ENCODE assay signal across 10 cellular contexts in the genomic region with DNA sequence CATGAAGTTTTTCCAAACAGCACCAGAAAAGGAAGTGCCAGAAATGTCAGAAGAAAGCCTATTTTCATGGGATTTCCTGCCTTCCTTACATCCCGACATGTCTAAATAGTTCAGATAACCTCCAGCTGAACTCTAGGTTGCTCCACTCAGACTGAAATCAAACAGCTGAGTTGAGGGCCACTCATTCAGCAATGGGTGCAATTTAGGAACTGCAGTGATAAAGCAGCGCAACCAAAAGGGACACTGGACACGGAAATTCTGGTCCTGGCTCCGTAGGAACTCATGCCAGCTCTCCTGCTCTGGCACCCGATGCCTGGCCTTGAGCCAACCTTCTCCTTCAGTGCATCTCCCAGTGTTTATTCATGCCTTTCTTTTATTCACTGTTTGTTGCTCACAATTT.
DNase-seq lines count a peak whose midpoint lies in the region; ATAC-seq, FAIRE-seq and TF ChIP-seq lines count a peak whose summit lies in the region.
"Had no signal": no experiment of that assay in that cellular context is flagged by ENCODE, and none has a peak within 500 bp of the region (broad histone marks: within the 10 kb centered on the region; RNA-seq: fewer than 3 reads in every experiment).

No MANE protein-coding gene starts in this region.

- H3K27me3 ChIP-seq in stomach = no peaks in the 10 kb centered on the region

- peaks cover 49% of the 10 kb centered on the region for H3K27me3 Mint-ChIP-seq in T-helper 17 cell

- no peaks in the 10 kb centered on the region for H3K36me3 Mint-ChIP-seq in T-helper 17 cell (ENCODE audit: low read depth)
- H3K36me3 Mint-ChIP-seq: activated naive CD4-positive, alpha-beta T cell treated with anti-CD3 and anti-CD28 coated beads, Interleukin-2, amount 10 ng/mL, durations not matched to agents 7 days and 5 days had no signal

- ATAC-seq in T-helper 17 cell = no peak

- no peak for TF ChIP-seq EP300 in stomach (IDR thresholded peaks at IDR 0.05)

- peak overlapping the region in 1 of 2 donors; percentile 27 for H3K9ac ChIP-seq in kidney (ENCODE audit: low read length in 2 of 2)

- no peak for TF ChIP-seq POLR2A in stomach (IDR thresholded peaks at IDR 0.05)

- peaks cover 10% of the 10 kb centered on the region for H3K4me1 Mint-ChIP-seq in T-helper 17 cell

- H3K36me3 ChIP-seq in kidney (ENCODE audit: control insufficient read depth in 1 of 2, insufficient read depth in 2 of 2, low read length in 2 of 2) = no peaks in the 10 kb centered on the region
- no peaks in the 10 kb centered on the region for H3K36me3 ChIP-seq in stomach

- H3K9me3 ChIP-seq in T-helper 17 cell (ENCODE audit: control insufficient read depth, low read length, poor library complexity, severe bottlenecking) (no peaks in the 10 kb centered on the region), kidney (ENCODE audit: control insufficient read depth in 1 of 2, low read length in 2 of 2) (no peaks in the 10 kb centered on the region), stomach (no peaks in the 10 kb centered on the region)

- WGBS in stomach, 5 donors = 13 to 23% (median 18%) methylated on average over 5 of the region's 5 CpGs

- H3K4me1 ChIP-seq in kidney (ENCODE audit: control insufficient read depth in 1 of 2, insufficient read depth in 1 of 2, low read depth in 1 of 2, low read length in 2 of 2) = peaks cover 0 to 14% of the 10 kb centered on the region in 2 donors
- H3K4me1 ChIP-seq in stomach = peaks cover 7 to 55% (median 26%) of the 10 kb centered on the region in 4 donors

- H3K27ac ChIP-seq in kidney (ENCODE audit: low read depth in 2 of 2, low read length in 2 of 2) (peak overlapping the region; percentile 12 to 52), stomach (peak overlapping the region; percentile 50 to 88 (median 85))

- FAIRE-seq in kidney (lab: Jason Lieb, UNC) = no peak

- intact Hi-C loops in kidney (cut with DNase I) = no loop called here
- intact Hi-C loops in stomach (cut with DNase I; ENCODE audit: low total_unique reads) = no loop called here

- H3K4me3 ChIP-seq in kidney (ENCODE audit: low read length in 2 of 2) = peak overlapping the region; percentile 89 to 93
- peak overlapping the region; percentile 11 to 64 (median 58) for H3K4me3 ChIP-seq in stomach

- peak overlapping the region; percentile 74 for H3K27ac Mint-ChIP-seq in T-helper 17 cell
- H3K27ac Mint-ChIP-seq: activated naive CD4-positive, alpha-beta T cell treated with anti-CD3 and anti-CD28 coated beads, Interleukin-2, amount 10 ng/mL, durations not matched to agents 7 days and 5 days had no signal

- H3K4me3 Mint-ChIP-seq in T-helper 17 cell = peak overlapping the region; percentile 31
- H3K4me3 Mint-ChIP-seq: activated naive CD4-positive, alpha-beta T cell treated with anti-CD3 and anti-CD28 coated beads, Interleukin-2, amount 10 ng/mL, durations not matched to agents 7 days and 5 days had no signal

- DNase-seq in NCI-H82 (lab: John Stamatoyannopoulos, UW) (peak; percentile 18), NCI-H82 treated with DMSO at 0.1 percent for 48 hours (lab: John Stamatoyannopoulos, UW; ENCODE audit: unreplicated experiment) (no peak), T-helper 17 cell (no peak), kidney (peak; percentile 75), stomach (peak; percentile 79), NCI-H526 (lab: John Stamatoyannopoulos, UW) (no peak), NCI-H128 (lab: John Stamatoyannopoulos, UW; ENCODE audit: unreplicated experiment) (no peak)
- DNase-seq in stimulated activated CD4-positive, alpha-beta T cell treated with anti-CD3 and anti-CD28 coated beads, Interleukin-15, amount 100 ng/mL, for 24 hours = no peak
- DNase-seq: activated naive CD4-positive, alpha-beta T cell treated with anti-CD3 and anti-CD28 coated beads, Interleukin-2, amount 10 ng/mL, durations not matched to agents 7 days and 5 days; AML-193 had no signal

- TF ChIP-seq CTCF in kidney (IDR thresholded peaks at IDR 0.05; ENCODE audit: borderline replicate concordance, extremely low read depth, insufficient read depth) = no peak
- TF ChIP-seq CTCF in stomach (IDR thresholded peaks at IDR 0.05) = no peak

Comparison
In these comparisons a context has a peak if more than half of its experiments do, and no peak if none do; other contexts are left out.
1. DNase-seq: peak in NCI-H82 (single experiment), kidney (single experiment) and stomach (single experiment); none in NCI-H82 treated with DMSO at 0.1 percent for 48 hours (single experiment), T-helper 17 cell (0 of 3), NCI-H526 (0 of 2), NCI-H128 (single experiment) and stimulated activated CD4-positive, alpha-beta T cell treated with anti-CD3 and anti-CD28 coated beads, Interleukin-15, amount 100 ng/mL, for 24 hours (single experiment).